In genomic region chr12:53098982-53099651, GRCh38 we compare ENCODE assay signal across 1 cellular context.
TF ChIP-seq lines count a peak whose summit lies in the region.

No MANE protein-coding gene starts in this region.

TF ChIP-seq in K562, 482 proteins besides CTCF, POLR2A, EP300 and RAD21 (continued from another document):
- peak; percentile 88 for TF ChIP-seq DEAF1 (CRISPR knock-in tag; IDR thresholded peaks at IDR 0.05)
- no peak for TF ChIP-seq TGIF2 (CRISPR knock-in tag; IDR thresholded peaks at IDR 0.05)
- no peak for TF ChIP-seq ZNF347 (CRISPR knock-in tag; IDR thresholded peaks at IDR 0.05; ENCODE audit: low read depth)
- no peak for TF ChIP-seq NELFE (IDR thresholded peaks at IDR 0.05; ENCODE audit: insufficient read depth, insufficient read length)
- no peak for TF ChIP-seq CBFA2T2 (conservative IDR thresholded peaks at IDR 0.05)
- no peak for TF ChIP-seq BCLAF1 (IDR thresholded peaks at IDR 0.05; ENCODE audit: borderline replicate concordance in 1 of 2, control insufficient read depth in 1 of 2, low read depth in 2 of 2, low read length in 1 of 2)
- no peak for TF ChIP-seq POLR2B (IDR thresholded peaks at IDR 0.05; ENCODE audit: low read depth, partially characterized antibody)
- peak; percentile 72; the same call in 1 of the 2 replicates for TF ChIP-seq JUN (IDR thresholded peaks at IDR 0.05; ENCODE audit: borderline replicate concordance, low read depth, low read length)
- TF ChIP-seq JUN (CRISPR knock-in tag; IDR thresholded peaks at IDR 0.05; ENCODE audit: borderline replicate concordance), result no peak
- no peak for TF ChIP-seq SMAD2 (IDR thresholded peaks at IDR 0.05; ENCODE audit: low read depth, low read length)
- no peak for TF ChIP-seq E2F5 (CRISPR knock-in tag; IDR thresholded peaks at IDR 0.05)
- TF ChIP-seq RUNX1 (IDR thresholded peaks at IDR 0.05; ENCODE audit: low read depth), result no peak
- no peak for TF ChIP-seq ZNF436 (CRISPR knock-in tag; IDR thresholded peaks at IDR 0.05)
- no peak for TF ChIP-seq DACH1 (IDR thresholded peaks at IDR 0.05; ENCODE audit: partially characterized antibody)
- no peak for TF ChIP-seq FOXA3 (CRISPR knock-in tag; conservative IDR thresholded peaks at IDR 0.05 in 1 of 2, IDR thresholded peaks at IDR 0.05 in 1 of 2)
- no peak for TF ChIP-seq ZNF507 (tag; conservative IDR thresholded peaks at IDR 0.05)
- no peak for TF ChIP-seq GATAD2A (IDR thresholded peaks at IDR 0.05)
- no peak for TF ChIP-seq ATF6 (CRISPR knock-in tag; IDR thresholded peaks at IDR 0.05)
- TF ChIP-seq RBFOX2 (IDR thresholded peaks at IDR 0.05; ENCODE audit: low read depth, low read length), result no peak
- 0 out of 2 replicates have a peak, but pooled peaks have one; percentile 53 for TF ChIP-seq FOXO4 (CRISPR knock-in tag; IDR thresholded peaks at IDR 0.05)
- TF ChIP-seq ZNF24 (IDR thresholded peaks at IDR 0.05), result no peak
- no peak for TF ChIP-seq RBM17 (IDR thresholded peaks at IDR 0.05; ENCODE audit: borderline replicate concordance, low read depth, low read length)
- no peak for TF ChIP-seq HSF4 (CRISPR knock-in tag; IDR thresholded peaks at IDR 0.05; ENCODE audit: borderline replicate concordance)
- TF ChIP-seq ZNF780A (CRISPR knock-in tag; IDR thresholded peaks at IDR 0.05), result no peak
- no peak for TF ChIP-seq TARDBP (IDR thresholded peaks at IDR 0.05)
- TF ChIP-seq ZNF785 (CRISPR knock-in tag; IDR thresholded peaks at IDR 0.05), result no peak
- TF ChIP-seq HES1 (IDR thresholded peaks at IDR 0.05; ENCODE audit: low read depth), result no peak
- no peak for TF ChIP-seq MECOM (CRISPR knock-in tag; IDR thresholded peaks at IDR 0.05)
- TF ChIP-seq ZHX1 (conservative IDR thresholded peaks at IDR 0.05; ENCODE audit: low read length), result no peak
- no peak for TF ChIP-seq ZNF354B (CRISPR knock-in tag; IDR thresholded peaks at IDR 0.05)
- no peak for TF ChIP-seq PPARD (CRISPR knock-in tag; IDR thresholded peaks at IDR 0.05)
- TF ChIP-seq DMBX1 (CRISPR knock-in tag; IDR thresholded peaks at IDR 0.05; ENCODE audit: borderline replicate concordance), result no peak
- TF ChIP-seq RB1 (IDR thresholded peaks at IDR 0.05; ENCODE audit: low read depth), result peak; percentile 58
- TF ChIP-seq MEF2D (tag; conservative IDR thresholded peaks at IDR 0.05; ENCODE audit: low read depth), result no peak
- TF ChIP-seq HCFC1 (IDR thresholded peaks at IDR 0.05; ENCODE audit: low read depth, low read length), result no peak
- no peak for TF ChIP-seq ZNF217 (CRISPR knock-in tag; IDR thresholded peaks at IDR 0.05)
- no peak for TF ChIP-seq SIRT6 (IDR thresholded peaks at IDR 0.05; ENCODE audit: low read depth, low read length)
- no peak for TF ChIP-seq CBX8 (IDR thresholded peaks at IDR 0.05; ENCODE audit: borderline replicate concordance, extremely low read depth, low read depth, low read length, poor library complexity, severe bottlenecking)
